ENCODE assay signal across 1 cellular context in genomic region chr1:10690484-10690883, GRCh38.
TF ChIP-seq lines count a peak whose summit lies in the region.

No MANE protein-coding gene starts in this region.

TF ChIP-seq in HepG2, 621 proteins besides CTCF, POLR2A, EP300 and RAD21:
- no peak for TF ChIP-seq TFDP2 (CRISPR knock-in tag; IDR thresholded peaks at IDR 0.05)
- 0 out of 2 replicates have a peak, but pooled peaks have one; percentile 23 for TF ChIP-seq ZBTB38 (CRISPR knock-in tag; IDR thresholded peaks at IDR 0.05)
TF ChIP-seq in HepG2: peak in this region for 1.
